Comparison of ENCODE assay signal across 1 cellular context in genomic region chr11:10669258-10670033, GRCh38.
TF ChIP-seq lines count a peak whose summit lies in the region.

No MANE protein-coding gene starts in this region.

TF ChIP-seq in HCT116, 20 proteins besides CTCF, POLR2A, EP300 and RAD21 (continued from another document):
- TF ChIP-seq MAX (IDR thresholded peaks at IDR 0.05), result peak; percentile 69
TF ChIP-seq in HCT116: peak in this region for 10.
